ENCODE assay signal across 9 cellular contexts in genomic region chr1:26991310-26992116, GRCh38. TPM values are rescaled to one million over a fixed set of nuclear protein-coding genes. Genes with fewer than 3 reads are reported as not detected.
DNase-seq lines count a peak whose midpoint lies in the region; ATAC-seq, FAIRE-seq and TF ChIP-seq lines count a peak whose summit lies in the region.
"Had no signal": no experiment of that assay in that cellular context is flagged by ENCODE, and none has a peak within 500 bp of the region (broad histone marks: within the 10 kb centered on the region; RNA-seq: fewer than 3 reads in every experiment).

No MANE protein-coding gene starts in this region.

- DNase-seq in DMS53 treated with DMSO at 0.1 percent for 48 hours (lab: John Stamatoyannopoulos, UW; ENCODE audit: unreplicated experiment) (peak; percentile 91), HTR-8/SVneo (ENCODE audit: insufficient read length, low spot score) (peak; percentile 51), omental fat pad (ENCODE audit: low spot score) (no peak), lower leg skin (ENCODE audit: low spot score in 2 of 2) (no peak), cerebellum (ENCODE audit: low spot score) (no peak)
- DNase-seq in activated T-helper 2 cell treated with anti-CD3 and anti-CD28 coated beads, Interferon-gamma antibody, Interleukin-2, Interleukin-4, amounts not matched to agents 10 μg/mL and 5 μg/mL and 100 μg/mL, durations not matched to agents 14 hours and 24 hours and 36 hours (ENCODE audit: low spot score), result no peak
- DNase-seq: cerebellar nuclear complex, kidney had no signal

- peak overlapping the region; percentile 54 for H3K4me3 Mint-ChIP-seq in activated T-helper 2 cell treated with anti-CD3 and anti-CD28 coated beads, Interferon-gamma antibody, Interleukin-2, Interleukin-4, amounts not matched to agents 10 μg/mL and 5 μg/mL and 100 μg/mL, durations not matched to agents 14 hours and 24 hours and 36 hours (ENCODE audit: low read depth)

- TF ChIP-seq CTCF in omental fat pad (IDR thresholded peaks at IDR 0.05) (no peak), lower leg skin (IDR thresholded peaks at IDR 0.05) (peak in 1 of 3 donors; percentile 61)

- no peak overlapping the region for H3K27ac Mint-ChIP-seq in activated T-helper 2 cell treated with anti-CD3 and anti-CD28 coated beads, Interferon-gamma antibody, Interleukin-2, Interleukin-4, amounts not matched to agents 10 μg/mL and 5 μg/mL and 100 μg/mL, durations not matched to agents 14 hours and 24 hours and 36 hours

- peaks cover 11% of the 10 kb centered on the region for H3K4me1 Mint-ChIP-seq in activated T-helper 2 cell treated with anti-CD3 and anti-CD28 coated beads, Interferon-gamma antibody, Interleukin-2, Interleukin-4, amounts not matched to agents 10 μg/mL and 5 μg/mL and 100 μg/mL, durations not matched to agents 14 hours and 24 hours and 36 hours (ENCODE audit: low read depth)

- H3K9me3 Mint-ChIP-seq in activated T-helper 2 cell treated with anti-CD3 and anti-CD28 coated beads, Interferon-gamma antibody, Interleukin-2, Interleukin-4, amounts not matched to agents 10 μg/mL and 5 μg/mL and 100 μg/mL, durations not matched to agents 14 hours and 24 hours and 36 hours, result no peaks in the 10 kb centered on the region

- no peak for TF ChIP-seq POLR2A in lower leg skin (IDR thresholded peaks at IDR 0.05)

- no peak for FAIRE-seq in HTR-8/SVneo (lab: Jason Lieb, UNC)
- FAIRE-seq: kidney had no signal

- intact Hi-C loops in activated T-helper 2 cell treated with anti-CD3 and anti-CD28 coated beads, Interferon-gamma antibody, Interleukin-2, Interleukin-4, amounts not matched to agents 10 μg/mL and 5 μg/mL and 100 μg/mL, durations not matched to agents 14 hours and 24 hours and 36 hours (cut with micrococcal nuclease), result no loop called here
- intact Hi-C loops in lower leg skin (cut with DNase I; ENCODE audit: low total_unique reads), result no loop called here

- ATAC-seq in omental fat pad (ENCODE audit: low FRiP score) (peak; percentile 10), GM19351 (IDR thresholded peaks at IDR 0.05; ENCODE audit: unreplicated experiment) (no peak)

- no peaks in the 10 kb centered on the region for H3K36me3 Mint-ChIP-seq in activated T-helper 2 cell treated with anti-CD3 and anti-CD28 coated beads, Interferon-gamma antibody, Interleukin-2, Interleukin-4, amounts not matched to agents 10 μg/mL and 5 μg/mL and 100 μg/mL, durations not matched to agents 14 hours and 24 hours and 36 hours (ENCODE audit: low read depth)

- peaks cover 55% of the 10 kb centered on the region for H3K27me3 Mint-ChIP-seq in activated T-helper 2 cell treated with anti-CD3 and anti-CD28 coated beads, Interferon-gamma antibody, Interleukin-2, Interleukin-4, amounts not matched to agents 10 μg/mL and 5 μg/mL and 100 μg/mL, durations not matched to agents 14 hours and 24 hours and 36 hours (ENCODE audit: low read depth)

- 34 to 52% methylated on average over 10 of the region's 10 CpGs for whole genome bisulfite sequencing in lower leg skin, 2 donors

- H3K4me3 ChIP-seq in lower leg skin (ENCODE audit: low read depth, poor library complexity, severe bottlenecking), result no peak overlapping the region

RNA-seq across cellular contexts. Expression of gene TRNP1, which starts 2.0 kb away (rescaled TPM):
- 0.85 and 0.89 TPM in 2 replicates for total RNA-seq in activated T-helper 2 cell treated with anti-CD3 and anti-CD28 coated beads, Interferon-gamma antibody, Interleukin-2, Interleukin-4, amounts not matched to agents 10 μg/mL and 5 μg/mL and 100 μg/mL, durations not matched to agents 14 hours and 24 hours and 36 hours
- total RNA-seq in omental fat pad (10 to 100 TPM in 3 of 4 donors, 1 to 10 TPM in 1; 7.1 to 24.6 (median 15.2) TPM), lower leg skin (10 to 100 TPM; 14.9 to 29.4 (median 20.2) TPM), cerebellum (8.1 TPM)

RNA-seq across cellular contexts. Expression of gene TENT5B, which starts 21.1 kb away (rescaled TPM):
- total RNA-seq in activated T-helper 2 cell treated with anti-CD3 and anti-CD28 coated beads, Interferon-gamma antibody, Interleukin-2, Interleukin-4, amounts not matched to agents 10 μg/mL and 5 μg/mL and 100 μg/mL, durations not matched to agents 14 hours and 24 hours and 36 hours, result 0.07 TPM in 1 of 2 replicates, not detected in the other
- total RNA-seq in omental fat pad, result 10 to 100 TPM in 2 of 4 donors, 1 to 10 TPM in 2; 2.4 to 16.1 (median 10.4) TPM
- total RNA-seq in lower leg skin, result 100 to 1,000 TPM; 139 to 243 (median 239) TPM
- total RNA-seq in cerebellum, result 0.18 TPM

RNA-seq across cellular contexts. Expression of gene KDF1, which starts 31.2 kb away (rescaled TPM):
- total RNA-seq in activated T-helper 2 cell treated with anti-CD3 and anti-CD28 coated beads, Interferon-gamma antibody, Interleukin-2, Interleukin-4, amounts not matched to agents 10 μg/mL and 5 μg/mL and 100 μg/mL, durations not matched to agents 14 hours and 24 hours and 36 hours, result not detected in 2 replicates
- under 1 TPM in 2 of 4 donors, not detected in 2; 0.28 to 0.50 TPM for total RNA-seq in omental fat pad
- 10 to 100 TPM; 34.0 to 45.8 (median 36.2) TPM for total RNA-seq in lower leg skin
- not detected for total RNA-seq in cerebellum

Comparison
In these comparisons a context has a peak if more than half of its experiments do, and no peak if none do; other contexts are left out.
1. DNase-seq: peak in DMS53 treated with DMSO at 0.1 percent for 48 hours (single experiment) and HTR-8/SVneo (single experiment); none in activated T-helper 2 cell treated with anti-CD3 and anti-CD28 coated beads, Interferon-gamma antibody, Interleukin-2, Interleukin-4, amounts not matched to agents 10 μg/mL and 5 μg/mL and 100 μg/mL, durations not matched to agents 14 hours and 24 hours and 36 hours (single experiment), omental fat pad (single experiment), lower leg skin (0 of 2) and cerebellum (single experiment).
2. RNA of gene TENT5B, which starts 21.1 kb away (total RNA-seq): 139 to 243 TPM in lower leg skin; 2.4 to 16.1 TPM in omental fat pad, 0.18 TPM in cerebellum (single experiment) and 0.07 TPM in activated T-helper 2 cell treated with anti-CD3 and anti-CD28 coated beads, Interferon-gamma antibody, Interleukin-2, Interleukin-4, amounts not matched to agents 10 μg/mL and 5 μg/mL and 100 μg/mL, durations not matched to agents 14 hours and 24 hours and 36 hours; every median in the first group is over 4 times any median in the second.
3. RNA of gene KDF1, which starts 31.2 kb away (total RNA-seq): 34.0 to 45.8 TPM in lower leg skin; 0.28 to 0.50 TPM in omental fat pad, not detected in cerebellum (single experiment) and not detected in activated T-helper 2 cell treated with anti-CD3 and anti-CD28 coated beads, Interferon-gamma antibody, Interleukin-2, Interleukin-4, amounts not matched to agents 10 μg/mL and 5 μg/mL and 100 μg/mL, durations not matched to agents 14 hours and 24 hours and 36 hours; every median in the first group is over 10 times any median in the second.